Comparison of ENCODE assay signal across 23 cellular contexts in genomic region chr17:5127910-5128309, GRCh38. TPM values are rescaled to one million over a fixed set of nuclear protein-coding genes. Genes with fewer than 3 reads are reported as not detected.
DNase-seq lines count a peak whose midpoint lies in the region; ATAC-seq, FAIRE-seq and TF ChIP-seq lines count a peak whose summit lies in the region.
"Had no signal": no experiment of that assay in that cellular context is flagged by ENCODE, and none has a peak within 500 bp of the region (broad histone marks: within the 10 kb centered on the region; RNA-seq: fewer than 3 reads in every experiment).

No MANE protein-coding gene starts in this region.

- H3K4me1 ChIP-seq in hepatocyte (ENCODE audit: insufficient read depth) = no peaks in the 10 kb centered on the region
- H3K4me1 ChIP-seq: BLaER1 had no signal

- no peaks in the 10 kb centered on the region for H3K36me3 ChIP-seq in hepatocyte (replicated peaks; ENCODE audit: insufficient read depth, low read depth)
- H3K36me3 ChIP-seq: BLaER1 had no signal

- H3K9me3 Mint-ChIP-seq in activated CD4-positive, alpha-beta T cell treated with anti-CD3 and anti-CD28 coated beads, Interleukin-2, amount 10 ng/mL, durations not matched to agents 7 days and 5 days = no peaks in the 10 kb centered on the region
- no peaks in the 10 kb centered on the region for H3K9me3 Mint-ChIP-seq in activated CD4-positive, alpha-beta T cell treated with anti-CD3 and anti-CD28 coated beads for 36 hours (ENCODE audit: low read depth)
- H3K9me3 Mint-ChIP-seq: CD4-positive, alpha-beta memory T cell had no signal

- DNase-seq in activated CD4-positive, alpha-beta T cell treated with anti-CD3 and anti-CD28 coated beads, Interleukin-2, amount 10 ng/mL, durations not matched to agents 7 days and 5 days = peak; percentile 1
- no peak for DNase-seq in activated CD4-positive, alpha-beta T cell treated with anti-CD3 and anti-CD28 coated beads for 36 hours
- DNase-seq in Ammon's horn (ENCODE audit: low spot score) = peak; percentile 5
- DNase-seq in islet precursor cell = peak; percentile 36
- DNase-seq in posterior vena cava (ENCODE audit: low spot score) = peak; percentile 34
- DNase-seq in frontal cortex (ENCODE audit: low spot score in 2 of 2) = no peak
- no peak for DNase-seq in hepatocyte (ENCODE audit: low spot score)
- DNase-seq: AML-193; CD4-positive, alpha-beta memory T cell; DMS153; DMS79; GDM1; GOT3; H7 had no signal

- 87% methylated on average over 4 of the region's 4 CpGs for WGBS in hepatocyte (ENCODE audit: low lambda C conversion rate, missing lambda C conversion rate)

- TF ChIP-seq CTCF in hepatocyte (IDR thresholded peaks at IDR 0.05; ENCODE audit: poor library complexity) = no peak

- POLR2A ChIA-PET in activated CD4-positive, alpha-beta T cell treated with anti-CD3 and anti-CD28 coated beads, Interleukin-2, amount 10 ng/mL, durations not matched to agents 7 days and 5 days (lab: Charles Lee) = no interaction called here
- POLR2A ChIA-PET in activated CD4-positive, alpha-beta T cell treated with anti-CD3 and anti-CD28 coated beads for 36 hours (lab: Charles Lee) = no interaction called here

- H3K27me3 ChIP-seq in hepatocyte = no peaks in the 10 kb centered on the region

- no peaks in the 10 kb centered on the region for H3K79me2 ChIP-seq in hepatocyte

- ATAC-seq in activated CD4-positive, alpha-beta T cell treated with anti-CD3 and anti-CD28 coated beads for 36 hours = no peak
- ATAC-seq: A549, HCT116, HepG2 had no signal

- no peak overlapping the region for H2AFZ ChIP-seq in hepatocyte

- no peaks in the 10 kb centered on the region for H4K20me1 ChIP-seq in hepatocyte (ENCODE audit: insufficient read depth, poor library complexity, severe bottlenecking)
- H4K20me1 ChIP-seq: BLaER1 had no signal

- no peak overlapping the region for H3K4me3 ChIP-seq in hepatocyte
- H3K4me3 ChIP-seq: A549, BLaER1 had no signal

- H3K9me2 ChIP-seq in hepatocyte (replicated peaks; ENCODE audit: insufficient read depth) = no peaks in the 10 kb centered on the region

- H3K27ac ChIP-seq in hepatocyte = no peak overlapping the region
- H3K27ac ChIP-seq: 22Rv1, A549, BLaER1 had no signal

- no peaks in the 10 kb centered on the region for H3K9me3 ChIP-seq in hepatocyte (ENCODE audit: low read depth)
- H3K9me3 ChIP-seq: A549, BLaER1 had no signal

- no peak for FAIRE-seq in frontal cortex (lab: Jason Lieb, UNC)
- FAIRE-seq: A549, GM12892, GM18507, HepG2 had no signal

- peaks cover 15% of the 10 kb centered on the region for H3K27me3 Mint-ChIP-seq in activated CD4-positive, alpha-beta T cell treated with anti-CD3 and anti-CD28 coated beads, Interleukin-2, amount 10 ng/mL, durations not matched to agents 7 days and 5 days
- peaks cover 22% of the 10 kb centered on the region for H3K27me3 Mint-ChIP-seq in activated CD4-positive, alpha-beta T cell treated with anti-CD3 and anti-CD28 coated beads for 36 hours

- intact Hi-C loops in activated CD4-positive, alpha-beta T cell treated with anti-CD3 and anti-CD28 coated beads for 36 hours (cut with DNase I, micrococcal nuclease) = no loop called here
- intact Hi-C loops in posterior vena cava (cut with DNase I) = no loop called here

- no peaks in the 10 kb centered on the region for H3K36me3 Mint-ChIP-seq in activated CD4-positive, alpha-beta T cell treated with anti-CD3 and anti-CD28 coated beads, Interleukin-2, amount 10 ng/mL, durations not matched to agents 7 days and 5 days (ENCODE audit: low read depth)
- H3K36me3 Mint-ChIP-seq in activated CD4-positive, alpha-beta T cell treated with anti-CD3 and anti-CD28 coated beads for 36 hours (ENCODE audit: low read depth) = no peaks in the 10 kb centered on the region
- H3K36me3 Mint-ChIP-seq: CD14-positive monocyte; CD4-positive, alpha-beta memory T cell had no signal

- H3K27ac Mint-ChIP-seq in activated CD4-positive, alpha-beta T cell treated with anti-CD3 and anti-CD28 coated beads, Interleukin-2, amount 10 ng/mL, durations not matched to agents 7 days and 5 days = no peak overlapping the region
- no peak overlapping the region for H3K27ac Mint-ChIP-seq in activated CD4-positive, alpha-beta T cell treated with anti-CD3 and anti-CD28 coated beads for 36 hours
- H3K27ac Mint-ChIP-seq: CD4-positive, alpha-beta memory T cell had no signal

- H3K4me3 Mint-ChIP-seq in activated CD4-positive, alpha-beta T cell treated with anti-CD3 and anti-CD28 coated beads, Interleukin-2, amount 10 ng/mL, durations not matched to agents 7 days and 5 days = no peak overlapping the region
- no peak overlapping the region for H3K4me3 Mint-ChIP-seq in activated CD4-positive, alpha-beta T cell treated with anti-CD3 and anti-CD28 coated beads for 36 hours
- H3K4me3 Mint-ChIP-seq: CD14-positive monocyte; CD4-positive, alpha-beta memory T cell had no signal

- CTCF ChIA-PET in activated CD4-positive, alpha-beta T cell treated with anti-CD3 and anti-CD28 coated beads, Interleukin-2, amount 10 ng/mL, durations not matched to agents 7 days and 5 days (lab: Charles Lee) = interaction anchor here (1.4 kb wide), 1 partner anchor 11 kb away, joined by 3 read pairs; the partner anchor contains the start of gene USP6
- CTCF ChIA-PET in activated CD4-positive, alpha-beta T cell treated with anti-CD3 and anti-CD28 coated beads for 36 hours (lab: Charles Lee) = interaction anchor here (1.1 kb wide), 1 partner anchor 99 kb away, joined by 3 read pairs; no protein-coding TSS in a partner anchor

- no peaks in the 10 kb centered on the region for H3K4me1 Mint-ChIP-seq in activated CD4-positive, alpha-beta T cell treated with anti-CD3 and anti-CD28 coated beads, Interleukin-2, amount 10 ng/mL, durations not matched to agents 7 days and 5 days
- no peaks in the 10 kb centered on the region for H3K4me1 Mint-ChIP-seq in activated CD4-positive, alpha-beta T cell treated with anti-CD3 and anti-CD28 coated beads for 36 hours
- H3K4me1 Mint-ChIP-seq: CD14-positive monocyte; CD4-positive, alpha-beta memory T cell had no signal

- H3K4me2 ChIP-seq in hepatocyte = no peak overlapping the region
- H3K4me2 ChIP-seq: A549, BLaER1 had no signal

RNA-seq across cellular contexts. Expression of gene USP6, which starts 12.1 kb away (rescaled TPM):
- total RNA-seq in activated CD4-positive, alpha-beta T cell treated with anti-CD3 and anti-CD28 coated beads, Interleukin-2, amount 10 ng/mL, durations not matched to agents 7 days and 5 days = under 1 TPM; 0.05 to 0.06 TPM
- total RNA-seq in activated CD4-positive, alpha-beta T cell treated with anti-CD3 and anti-CD28 coated beads for 36 hours = under 1 TPM in 1 of 2 experiments, not detected in 1; 0.07 TPM
- total RNA-seq in posterior vena cava (under 1 TPM in 1 of 2 donors, not detected in 1; 0.19 TPM), frontal cortex (under 0.01 TPM), hepatocyte (0.07 and 0.12 TPM in 2 replicates)
- polyA plus RNA-seq in hepatocyte = 0.11 and 0.34 TPM in 2 replicates
- total RNA-seq: Daoy had no signal
- polyA plus RNA-seq: HepG2 had no signal

RNA-seq across cellular contexts. Expression of gene ZNF232, which starts 16.2 kb away (rescaled TPM):
- 10 to 100 TPM in 1 of 2 experiments, 1 to 10 TPM in 1; 9.3 to 12.0 TPM for total RNA-seq in activated CD4-positive, alpha-beta T cell treated with anti-CD3 and anti-CD28 coated beads, Interleukin-2, amount 10 ng/mL, durations not matched to agents 7 days and 5 days
- total RNA-seq in activated CD4-positive, alpha-beta T cell treated with anti-CD3 and anti-CD28 coated beads for 36 hours = 10 to 100 TPM; 16.1 to 16.2 TPM
- total RNA-seq in posterior vena cava (1 to 10 TPM; 3.7 to 6.3 TPM), frontal cortex (17.1 TPM), hepatocyte (10.1 and 11.8 TPM in 2 replicates)
- 8.1 and 12.0 TPM in 2 replicates for polyA plus RNA-seq in hepatocyte

RNA-seq across cellular contexts. Expression of gene ZFP3, which starts 49.6 kb away (rescaled TPM):
- total RNA-seq in activated CD4-positive, alpha-beta T cell treated with anti-CD3 and anti-CD28 coated beads, Interleukin-2, amount 10 ng/mL, durations not matched to agents 7 days and 5 days = 1 to 10 TPM; 6.5 to 7.5 TPM
- total RNA-seq in activated CD4-positive, alpha-beta T cell treated with anti-CD3 and anti-CD28 coated beads for 36 hours = 1 to 10 TPM; 2.2 to 2.8 TPM
- total RNA-seq in posterior vena cava = 1 to 10 TPM; 4.1 to 4.6 TPM
- 9.4 TPM for total RNA-seq in frontal cortex
- total RNA-seq in hepatocyte = 0.12 and 0.23 TPM in 2 replicates
- polyA plus RNA-seq in hepatocyte = 0.24 and 0.32 TPM in 2 replicates
- total RNA-seq: Daoy, HepG2 had no signal
- polyA plus RNA-seq: HepG2 had no signal

Comparison
In these comparisons a context has a peak if more than half of its experiments do, and no peak if none do; other contexts are left out.
1. DNase-seq: peak in activated CD4-positive, alpha-beta T cell treated with anti-CD3 and anti-CD28 coated beads, Interleukin-2, amount 10 ng/mL, durations not matched to agents 7 days and 5 days (single experiment), Ammon's horn (single experiment), islet precursor cell (single experiment) and posterior vena cava (single experiment); none in activated CD4-positive, alpha-beta T cell treated with anti-CD3 and anti-CD28 coated beads for 36 hours (single experiment), frontal cortex (0 of 2) and hepatocyte (single experiment).